11 cellular contexts compared by ENCODE assay signal in the genomic region with DNA sequence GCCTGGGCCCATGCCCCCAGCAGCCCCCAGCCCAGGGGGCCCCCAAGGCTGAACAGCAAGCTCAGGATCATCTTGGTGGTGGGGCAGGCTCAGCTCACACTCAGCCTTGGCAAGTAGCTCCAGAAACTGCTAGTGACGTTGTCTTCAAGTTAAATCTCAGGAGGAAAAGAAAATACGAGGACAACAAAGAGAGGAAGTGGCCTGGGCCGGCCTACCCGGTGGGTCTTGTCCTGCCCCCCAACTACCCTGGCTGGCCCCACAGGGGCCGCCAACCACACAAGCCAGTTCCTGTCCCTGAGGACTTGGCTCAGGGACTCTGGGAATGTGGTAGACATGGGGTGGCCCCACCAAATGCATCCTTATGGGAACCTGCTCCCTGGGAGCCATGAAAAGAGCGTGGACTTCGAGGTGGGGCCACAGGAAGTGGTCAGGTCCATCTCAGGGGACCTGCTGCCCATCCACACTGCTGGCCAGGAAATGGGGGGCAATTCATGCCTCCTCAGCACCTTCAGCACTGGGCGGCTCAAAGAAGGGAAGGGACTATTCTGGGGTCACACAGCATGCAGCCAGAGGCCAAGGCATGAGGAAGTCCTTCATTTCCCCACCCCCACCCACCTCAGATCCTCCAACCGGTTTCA. TPM values are rescaled to one million over a fixed set of nuclear protein-coding genes. Genes with fewer than 3 reads are reported as not detected.
DNase-seq lines count a peak whose midpoint lies in the region; ATAC-seq and TF ChIP-seq lines count a peak whose summit lies in the region.
"Had no signal": no experiment of that assay in that cellular context is flagged by ENCODE, and none has a peak within 500 bp of the region (broad histone marks: within the 10 kb centered on the region; RNA-seq: fewer than 3 reads in every experiment).

A gene with protein sequence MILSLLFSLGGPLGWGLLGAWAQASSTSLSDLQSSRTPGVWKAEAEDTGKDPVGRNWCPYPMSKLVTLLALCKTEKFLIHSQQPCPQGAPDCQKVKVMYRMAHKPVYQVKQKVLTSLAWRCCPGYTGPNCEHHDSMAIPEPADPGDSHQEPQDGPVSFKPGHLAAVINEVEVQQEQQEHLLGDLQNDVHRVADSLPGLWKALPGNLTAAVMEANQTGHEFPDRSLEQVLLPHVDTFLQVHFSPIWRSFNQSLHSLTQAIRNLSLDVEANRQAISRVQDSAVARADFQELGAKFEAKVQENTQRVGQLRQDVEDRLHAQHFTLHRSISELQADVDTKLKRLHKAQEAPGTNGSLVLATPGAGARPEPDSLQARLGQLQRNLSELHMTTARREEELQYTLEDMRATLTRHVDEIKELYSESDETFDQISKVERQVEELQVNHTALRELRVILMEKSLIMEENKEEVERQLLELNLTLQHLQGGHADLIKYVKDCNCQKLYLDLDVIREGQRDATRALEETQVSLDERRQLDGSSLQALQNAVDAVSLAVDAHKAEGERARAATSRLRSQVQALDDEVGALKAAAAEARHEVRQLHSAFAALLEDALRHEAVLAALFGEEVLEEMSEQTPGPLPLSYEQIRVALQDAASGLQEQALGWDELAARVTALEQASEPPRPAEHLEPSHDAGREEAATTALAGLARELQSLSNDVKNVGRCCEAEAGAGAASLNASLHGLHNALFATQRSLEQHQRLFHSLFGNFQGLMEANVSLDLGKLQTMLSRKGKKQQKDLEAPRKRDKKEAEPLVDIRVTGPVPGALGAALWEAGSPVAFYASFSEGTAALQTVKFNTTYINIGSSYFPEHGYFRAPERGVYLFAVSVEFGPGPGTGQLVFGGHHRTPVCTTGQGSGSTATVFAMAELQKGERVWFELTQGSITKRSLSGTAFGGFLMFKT (minus strand): TSS at position 145 of the 638 bp plus-strand sequence. CDS start 74 bp downstream, at position 71.

- H3K36me3 ChIP-seq in IMR-90 (ENCODE audit: control insufficient read depth, insufficient read depth, low read length) (no peaks in the 10 kb centered on the region), duodenal mucosa (ENCODE audit: control insufficient read depth in 1 of 2, insufficient read depth in 2 of 2, low read length in 2 of 2) (no peaks in the 10 kb centered on the region), lower lobe of right lung (no peaks in the 10 kb centered on the region), subcutaneous abdominal adipose tissue (ENCODE audit: control insufficient read depth in 5 of 5, insufficient read depth in 5 of 5, low read length in 5 of 5) (peaks cover 0 to 14% (median 8%) of the 10 kb centered on the region in 5 donors)

- in situ Hi-C loops in IMR-90 (cut with MboI; ENCODE audit: low sequenced_read_pairs): no loop called here

- no peak within 1 kb of the TSS for H3K23ac ChIP-seq in IMR-90 (ENCODE audit: low read depth, low read length)

- H3K9me1 ChIP-seq in IMR-90 (ENCODE audit: insufficient read depth, low read length): peaks cover 12% of the 10 kb centered on the region

- H3K56ac ChIP-seq in IMR-90 (ENCODE audit: extremely low read depth, insufficient read depth, low read length): no peak within 1 kb of the TSS

- H3K4me3 ChIP-seq in IMR-90 (ENCODE audit: insufficient read depth, low read depth, low read length): no peak within 1 kb of the TSS
- H3K4me3 ChIP-seq in duodenal mucosa (ENCODE audit: low read depth in 1 of 2, low read length in 2 of 2): peak within 1 kb of the TSS; percentile 24 to 28
- peak within 1 kb of the TSS; percentile 54 for H3K4me3 ChIP-seq in lower lobe of right lung
- H3K4me3 ChIP-seq in subcutaneous abdominal adipose tissue (ENCODE audit: low read depth in 1 of 5, low read length in 5 of 5): peak within 1 kb of the TSS; percentile 61 to 80 (median 73)

- no peaks in the 10 kb centered on the region for H4K20me1 ChIP-seq in IMR-90 (ENCODE audit: insufficient read depth, low read length)

- no peak for TF ChIP-seq RAD21 in IMR-90 (IDR thresholded peaks at IDR 0.05; ENCODE audit: low read length)

- H4K91ac ChIP-seq in IMR-90 (ENCODE audit: insufficient read depth, low read depth, low read length): no peak within 1 kb of the TSS

- no peak within 1 kb of the TSS; the same call in 1 of the 2 replicates for H3K4ac ChIP-seq in IMR-90 (ENCODE audit: low read depth, low read length)

- H3K9ac ChIP-seq in IMR-90 (ENCODE audit: low read depth, low read length) (no peak within 1 kb of the TSS), duodenal mucosa (ENCODE audit: low read depth in 1 of 2, low read length in 2 of 2) (peak within 1 kb of the TSS in 1 of 2 donors; percentile 38), subcutaneous abdominal adipose tissue (ENCODE audit: low read length in 5 of 5) (peak within 1 kb of the TSS; percentile 33 to 88 (median 49))

- intact Hi-C loops in IMR-90 (cut with micrococcal nuclease) (no loop called here), lower lobe of right lung (cut with DNase I) (no loop called here)

- H3K4me2 ChIP-seq in IMR-90 (ENCODE audit: low read depth, low read length): no peak within 1 kb of the TSS

- WGBS in IMR-90 (ENCODE audit: extremely low coverage in 2 of 2, insufficient read length in 1 of 2), 2 experiments: 81% methylated on average over 3 of the region's 9 CpGs; no CpG with 5 or more reads in 1 of the 2 experiments

- peak within 1 kb of the TSS; percentile 91 for H2AK5ac ChIP-seq in IMR-90 (ENCODE audit: low read depth, low read length)

- peak within 1 kb of the TSS; percentile 78 for H2AK9ac ChIP-seq in IMR-90 (replicated peaks; ENCODE audit: low read depth, low read length, poor library complexity)

- no peak within 1 kb of the TSS for H3K27ac ChIP-seq in IMR-90 (ENCODE audit: insufficient read depth, low read length)
- peak within 1 kb of the TSS; percentile 50 for H3K27ac ChIP-seq in duodenal mucosa (ENCODE audit: low read depth, low read length)
- H3K27ac ChIP-seq in lower lobe of right lung: peak within 1 kb of the TSS; percentile 81
- H3K27ac ChIP-seq in subcutaneous abdominal adipose tissue (ENCODE audit: low read depth, low read length): peak within 1 kb of the TSS; percentile 99

- H2BK120ac ChIP-seq in IMR-90 (ENCODE audit: low read depth, low read length): peak within 1 kb of the TSS; percentile 84; the same call in 1 of the 2 replicates

- DNase-seq in IMR-90 (no peak), lower lobe of right lung (no peak), DMS 273 (lab: John Stamatoyannopoulos, UW; ENCODE audit: unreplicated experiment) (no peak)
- DNase-seq in stimulated activated CD4-positive, alpha-beta T cell treated with anti-CD3 and anti-CD28 coated beads, Interleukin-1b, Interleukin-23, amount 100 ng/mL, for 48 hours: no peak
- DNase-seq: NCI-H1694 treated with DMSO at 0.1 percent for 48 hours had no signal

- H2BK15ac ChIP-seq in IMR-90 (ENCODE audit: low read depth, low read length): no peak within 1 kb of the TSS; the same call in 2 of the 3 replicates

- TF ChIP-seq POLR2A in IMR-90 (IDR thresholded peaks at IDR 0.05; ENCODE audit: low read depth, low read length): no peak

- peaks cover 0 to 13% of the 10 kb centered on the region in 2 experiments; a peak in 1 of 4 replicates for H3K79me1 ChIP-seq in IMR-90 (ENCODE audit: low read depth in 1 of 2, low read length in 2 of 2)

- peak within 1 kb of the TSS; percentile 61; the same call in 1 of the 2 replicates for H2BK20ac ChIP-seq in IMR-90 (ENCODE audit: low read depth, low read length)

- H3K9me3 ChIP-seq in IMR-90 (ENCODE audit: control insufficient read depth, insufficient read depth, low read length): no peaks in the 10 kb centered on the region; the same call in none of the 2 replicates
- H3K9me3 ChIP-seq in duodenal mucosa (ENCODE audit: control insufficient read depth in 1 of 2, low read length in 2 of 2): no peaks in the 10 kb centered on the region
- no peaks in the 10 kb centered on the region for H3K9me3 ChIP-seq in lower lobe of right lung
- no peaks in the 10 kb centered on the region for H3K9me3 ChIP-seq in subcutaneous abdominal adipose tissue (ENCODE audit: control insufficient read depth in 5 of 5, low read length in 5 of 5)

- dilution Hi-C loops in IMR-90 (cut with HindIII; ENCODE audit: low sequenced_read_pairs, unreplicated experiment): no loop called here

- H4K8ac ChIP-seq in IMR-90 (ENCODE audit: low read depth in 2 of 2, low read length in 2 of 2): peak within 1 kb of the TSS in 1 of 2 experiments; percentile 89; a peak in 2 of 4 replicates

- no TSS peak for BruUV-seq in IMR-90 (replicated peaks; lab: Mats Ljungman, UMichigan)

- H3K27me3 ChIP-seq in IMR-90 (ENCODE audit: control insufficient read depth, insufficient read depth, low read length): no peaks in the 10 kb centered on the region
- H3K27me3 ChIP-seq in duodenal mucosa (ENCODE audit: control insufficient read depth in 1 of 2, insufficient read depth in 2 of 2, low read length in 2 of 2): no peaks in the 10 kb centered on the region
- H3K27me3 ChIP-seq in lower lobe of right lung (ENCODE audit: low read depth): no peaks in the 10 kb centered on the region
- no peaks in the 10 kb centered on the region for H3K27me3 ChIP-seq in subcutaneous abdominal adipose tissue (ENCODE audit: control insufficient read depth in 5 of 5, insufficient read depth in 4 of 5, low read length in 5 of 5)

- no peak for TF ChIP-seq CTCF in IMR-90 (conservative IDR thresholded peaks at IDR 0.05; ENCODE audit: low read depth, low read length)
- TF ChIP-seq CTCF in lower lobe of right lung (IDR thresholded peaks at IDR 0.05): no peak

- H4K5ac ChIP-seq in IMR-90 (ENCODE audit: low read depth, low read length): no peak within 1 kb of the TSS

- H3K4me1 ChIP-seq in IMR-90 (ENCODE audit: control insufficient read depth, insufficient read depth, low read length) (peaks cover 21% of the 10 kb centered on the region), duodenal mucosa (ENCODE audit: control insufficient read depth in 1 of 2, insufficient read depth in 2 of 2, low read length in 2 of 2) (peaks cover 12 to 22% of the 10 kb centered on the region in 2 donors), lower lobe of right lung (peaks cover 59% of the 10 kb centered on the region), subcutaneous abdominal adipose tissue (ENCODE audit: control insufficient read depth in 5 of 5, insufficient read depth in 5 of 5, low read length in 5 of 5) (peaks cover 23 to 84% (median 79%) of the 10 kb centered on the region in 5 donors)

- POLR2A ChIA-PET in IMR-90 (lab: Charles Lee; ENCODE audit: unreplicated experiment): no interaction called here

- CTCF ChIA-PET in IMR-90 (lab: Yijun Ruan, JAX): interaction anchor here (1.1 kb wide), 1 partner anchor 9 kb away, joined by 4 read pairs; no protein-coding TSS in a partner anchor

- H3K14ac ChIP-seq in IMR-90 (replicated peaks; ENCODE audit: low read depth, low read length): no peak within 1 kb of the TSS

- ATAC-seq in IMR-90 (ENCODE audit: low read depth) (no peak), lower lobe of right lung (no peak), GM18502 (IDR thresholded peaks at IDR 0.05; ENCODE audit: poor library complexity, unreplicated experiment) (no peak), GM21528 (IDR thresholded peaks at IDR 0.05; ENCODE audit: low FRiP score, unreplicated experiment) (no peak)
- ATAC-seq: activated CD4-positive, alpha-beta T cell treated with anti-CD3 and anti-CD28 coated beads for 36 hours had no signal

- no peak within 1 kb of the TSS for H3K18ac ChIP-seq in IMR-90 (ENCODE audit: low read depth, low read length)

- H2AFZ ChIP-seq in IMR-90 (replicated peaks; ENCODE audit: low read length, poor library complexity): peak within 1 kb of the TSS; percentile 92

- H2BK5ac ChIP-seq in IMR-90 (ENCODE audit: low read depth, low read length, poor library complexity, severe bottlenecking): no peak within 1 kb of the TSS

RNA-seq across cellular contexts. Expression of the gene that starts here (rescaled TPM):
- total RNA-seq in IMR-90 (2012; rRNA removed) (0.56 and 1.8 TPM in 2 replicates), lower lobe of right lung (53.1 TPM)
- 1.0 and 1.6 TPM in 2 replicates for polyA plus RNA-seq in IMR-90 (2012; rRNA removed)
- 0.40 and 0.51 TPM in 2 replicates for polyA plus RNA-seq in IMR-90 (2012; cell fraction: cytosol; rRNA removed)
- polyA plus RNA-seq in IMR-90 (2012; cell fraction: nucleus; rRNA removed; ENCODE audit: low replicate concordance): 3.8 and 4.2 TPM in 2 replicates
- total RNA-seq: activated CD4-positive, alpha-beta T cell treated with anti-CD3 and anti-CD28 coated beads for 36 hours; CD8-positive, alpha-beta memory T cell had no signal
- polyA plus RNA-seq: CD8-positive, alpha-beta memory T cell had no signal

Comparison
In these comparisons a context has a peak if more than half of its experiments do, and no peak if none do; other contexts are left out.
1. RNA of the gene that starts here (total RNA-seq): 53.1 TPM in lower lobe of right lung (single experiment); 0.56 to 1.8 TPM in IMR-90; every median in the first group is over 10 times any median in the second.